ENCODE assay signal across 1 cellular context in genomic region chr10:62681211-62681940, GRCh38.
TF ChIP-seq lines count a peak whose summit lies in the region.

No MANE protein-coding gene starts in this region.

TF ChIP-seq in HCT116, 20 proteins besides CTCF, POLR2A, EP300 and RAD21 (continued from another document):
- TF ChIP-seq, protein P1, sequence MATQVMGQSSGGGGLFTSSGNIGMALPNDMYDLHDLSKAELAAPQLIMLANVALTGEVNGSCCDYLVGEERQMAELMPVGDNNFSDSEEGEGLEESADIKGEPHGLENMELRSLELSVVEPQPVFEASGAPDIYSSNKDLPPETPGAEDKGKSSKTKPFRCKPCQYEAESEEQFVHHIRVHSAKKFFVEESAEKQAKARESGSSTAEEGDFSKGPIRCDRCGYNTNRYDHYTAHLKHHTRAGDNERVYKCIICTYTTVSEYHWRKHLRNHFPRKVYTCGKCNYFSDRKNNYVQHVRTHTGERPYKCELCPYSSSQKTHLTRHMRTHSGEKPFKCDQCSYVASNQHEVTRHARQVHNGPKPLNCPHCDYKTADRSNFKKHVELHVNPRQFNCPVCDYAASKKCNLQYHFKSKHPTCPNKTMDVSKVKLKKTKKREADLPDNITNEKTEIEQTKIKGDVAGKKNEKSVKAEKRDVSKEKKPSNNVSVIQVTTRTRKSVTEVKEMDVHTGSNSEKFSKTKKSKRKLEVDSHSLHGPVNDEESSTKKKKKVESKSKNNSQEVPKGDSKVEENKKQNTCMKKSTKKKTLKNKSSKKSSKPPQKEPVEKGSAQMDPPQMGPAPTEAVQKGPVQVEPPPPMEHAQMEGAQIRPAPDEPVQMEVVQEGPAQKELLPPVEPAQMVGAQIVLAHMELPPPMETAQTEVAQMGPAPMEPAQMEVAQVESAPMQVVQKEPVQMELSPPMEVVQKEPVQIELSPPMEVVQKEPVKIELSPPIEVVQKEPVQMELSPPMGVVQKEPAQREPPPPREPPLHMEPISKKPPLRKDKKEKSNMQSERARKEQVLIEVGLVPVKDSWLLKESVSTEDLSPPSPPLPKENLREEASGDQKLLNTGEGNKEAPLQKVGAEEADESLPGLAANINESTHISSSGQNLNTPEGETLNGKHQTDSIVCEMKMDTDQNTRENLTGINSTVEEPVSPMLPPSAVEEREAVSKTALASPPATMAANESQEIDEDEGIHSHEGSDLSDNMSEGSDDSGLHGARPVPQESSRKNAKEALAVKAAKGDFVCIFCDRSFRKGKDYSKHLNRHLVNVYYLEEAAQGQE (IDR thresholded peaks at IDR 0.05; ENCODE audit: low read depth), result no peak
- no peak for TF ChIP-seq JUND (IDR thresholded peaks at IDR 0.05)
